In the genomic region with DNA sequence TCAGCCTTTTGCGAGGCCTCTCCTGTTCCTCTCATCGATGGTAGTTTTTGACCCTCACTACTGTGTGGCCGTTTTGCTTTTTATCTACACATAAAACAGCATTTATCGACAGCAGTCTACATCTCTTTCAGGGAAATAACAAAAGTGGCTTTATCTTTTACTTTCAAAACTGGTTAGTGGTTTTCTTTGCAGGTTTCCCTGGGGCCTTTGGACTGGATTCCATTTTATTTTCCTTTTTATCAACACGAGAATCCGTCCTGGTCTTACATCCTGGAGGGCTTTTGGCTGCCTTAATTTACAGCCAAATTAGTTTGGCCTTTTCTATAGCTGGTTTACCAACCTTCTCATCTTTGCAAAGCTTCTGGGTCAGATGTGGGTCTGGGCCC, we compare ENCODE assay signal across 8 cellular contexts. TPM values are rescaled to one million over a fixed set of nuclear protein-coding genes. Genes with fewer than 3 reads are reported as not detected.
DNase-seq lines count a peak whose midpoint lies in the region; ATAC-seq and TF ChIP-seq lines count a peak whose summit lies in the region.

No MANE protein-coding gene starts in this region.

- POLR2A ChIA-PET in CD4-positive, alpha-beta T cell (lab: Charles Lee) = interaction anchor here (0.9 to 2.0 kb wide), 7 partner anchors 10 to 147 kb away, joined by 3 to 25 read pairs (median 3); partner anchors contain the start of genes FAM13B and HNRNPA0

- H3K4me3 Mint-ChIP-seq in CD4-positive, alpha-beta T cell = peak overlapping the region; percentile 86
- peak overlapping the region; percentile 32 for H3K4me3 Mint-ChIP-seq in neural crest cell

- H3K9me3 Mint-ChIP-seq in CD4-positive, alpha-beta T cell = no peaks in the 10 kb centered on the region
- H3K9me3 Mint-ChIP-seq in neural crest cell = no peaks in the 10 kb centered on the region

- peak overlapping the region; percentile 93 for H3K27ac Mint-ChIP-seq in CD4-positive, alpha-beta T cell
- H3K27ac Mint-ChIP-seq in neural crest cell (ENCODE audit: unreplicated experiment) = peak overlapping the region; percentile 98

- peaks cover 3% of the 10 kb centered on the region for H3K27me3 Mint-ChIP-seq in CD4-positive, alpha-beta T cell
- no peaks in the 10 kb centered on the region for H3K27me3 Mint-ChIP-seq in neural crest cell (ENCODE audit: low read depth)

- no peak for DNase-seq in CD4-positive, alpha-beta T cell
- DNase-seq in MG63 = no peak
- no peak for DNase-seq in neural crest cell (ENCODE audit: low read depth, low spot score)
- no peak for DNase-seq in SHP77 treated with DMSO at 0.1 percent for 48 hours (lab: John Stamatoyannopoulos, UW)
- no peak for DNase-seq in NAMALWA (ENCODE audit: low spot score)

- peaks cover 29% of the 10 kb centered on the region for H3K4me1 Mint-ChIP-seq in CD4-positive, alpha-beta T cell (ENCODE audit: low read depth)
- peaks cover 25% of the 10 kb centered on the region for H3K4me1 Mint-ChIP-seq in neural crest cell

- peaks cover 10% of the 10 kb centered on the region for H3K4me1 ChIP-seq in ectodermal cell (ENCODE audit: control insufficient read depth, insufficient read depth, low read length)

- no peaks in the 10 kb centered on the region for H3K36me3 ChIP-seq in MG63
- no peaks in the 10 kb centered on the region for H3K36me3 ChIP-seq in ectodermal cell (ENCODE audit: control insufficient read depth, insufficient read depth, low read length)

- intact Hi-C loops in CD4-positive, alpha-beta T cell (cut with DNase I, micrococcal nuclease) = loop anchor here in 1 of 2 experiments (5.0 kb wide), 1 partner anchor 131 kb away; no protein-coding TSS in a partner anchor

- H3K4me3 ChIP-seq in MG63 = peak overlapping the region; percentile 47
- H3K4me3 ChIP-seq in ectodermal cell (ENCODE audit: insufficient read depth, low read depth, low read length) = peak overlapping the region; percentile 26

- TF ChIP-seq CTCF in CD4-positive, alpha-beta T cell (IDR thresholded peaks at IDR 0.05) = no peak
- TF ChIP-seq CTCF in neural crest cell (conservative IDR thresholded peaks at IDR 0.05) = no peak

- H3K27me3 ChIP-seq in CD4-positive, alpha-beta T cell (ENCODE audit: control insufficient read depth, insufficient read depth, low read length) = no peaks in the 10 kb centered on the region
- H3K27me3 ChIP-seq in MG63 (no peaks in the 10 kb centered on the region), ectodermal cell (ENCODE audit: control insufficient read depth, insufficient read depth, low read length, poor library complexity, severe bottlenecking) (no peaks in the 10 kb centered on the region)

- peaks cover 6% of the 10 kb centered on the region for H3K36me3 Mint-ChIP-seq in CD4-positive, alpha-beta T cell (ENCODE audit: low read depth)
- no peaks in the 10 kb centered on the region for H3K36me3 Mint-ChIP-seq in neural crest cell (ENCODE audit: low read depth)

- WGBS in ectodermal cell, 2 experiments = 84 to 85% methylated on average over 6 of the region's 6 CpGs

- H3K9me3 ChIP-seq in CD4-positive, alpha-beta T cell (ENCODE audit: control insufficient read depth, low read length) = no peaks in the 10 kb centered on the region
- H3K9me3 ChIP-seq in MG63 (no peaks in the 10 kb centered on the region), ectodermal cell (ENCODE audit: control insufficient read depth, low read length) (no peaks in the 10 kb centered on the region)

- no peak for ATAC-seq in CD4-positive, alpha-beta T cell (ENCODE audit: poor library complexity)
- no peak for ATAC-seq in HG03378 (IDR thresholded peaks at IDR 0.05; ENCODE audit: unreplicated experiment)
- ATAC-seq in GM21360 (IDR thresholded peaks at IDR 0.05; ENCODE audit: unreplicated experiment) = no peak

- CTCF ChIA-PET in CD4-positive, alpha-beta T cell (lab: Charles Lee) = no interaction called here

- no peak overlapping the region for H3K27ac ChIP-seq in CD4-positive, alpha-beta T cell (ENCODE audit: low read depth, low read length)
- peak overlapping the region; percentile 60 for H3K27ac ChIP-seq in ectodermal cell (ENCODE audit: insufficient read depth, low read depth, low read length, poor library complexity, severe bottlenecking)

RNA-seq across cellular contexts. Expression of gene PKD2L2, which starts 0.8 kb away (rescaled TPM):
- not detected for total RNA-seq in CD4-positive, alpha-beta T cell
- not detected in 2 replicates for total RNA-seq in MG63 (2014; rRNA removed; shearing (Covaris generic); ENCODE audit: low replicate concordance)
- polyA plus RNA-seq in ectodermal cell (2013, experiment 1 of 4) = not detected
- polyA plus RNA-seq in ectodermal cell (2013, experiment 2 of 4) = not detected
- not detected for polyA plus RNA-seq in ectodermal cell (2013, experiment 3 of 4)
- not detected for polyA plus RNA-seq in ectodermal cell (2013, experiment 4 of 4)
- not detected in 2 replicates for total RNA-seq in neural crest cell

RNA-seq across cellular contexts. Expression of gene MYOT, which starts 20.8 kb away (rescaled TPM):
- total RNA-seq in CD4-positive, alpha-beta T cell = not detected
- total RNA-seq in MG63 (2014; rRNA removed; shearing (Covaris generic); ENCODE audit: low replicate concordance) = not detected in 2 replicates
- not detected for polyA plus RNA-seq in ectodermal cell (2013, experiment 1 of 4)
- polyA plus RNA-seq in ectodermal cell (2013, experiment 2 of 4) = not detected
- polyA plus RNA-seq in ectodermal cell (2013, experiment 3 of 4) = not detected
- polyA plus RNA-seq in ectodermal cell (2013, experiment 4 of 4) = not detected
- total RNA-seq in neural crest cell = not detected in 2 replicates
